In the genomic region with DNA sequence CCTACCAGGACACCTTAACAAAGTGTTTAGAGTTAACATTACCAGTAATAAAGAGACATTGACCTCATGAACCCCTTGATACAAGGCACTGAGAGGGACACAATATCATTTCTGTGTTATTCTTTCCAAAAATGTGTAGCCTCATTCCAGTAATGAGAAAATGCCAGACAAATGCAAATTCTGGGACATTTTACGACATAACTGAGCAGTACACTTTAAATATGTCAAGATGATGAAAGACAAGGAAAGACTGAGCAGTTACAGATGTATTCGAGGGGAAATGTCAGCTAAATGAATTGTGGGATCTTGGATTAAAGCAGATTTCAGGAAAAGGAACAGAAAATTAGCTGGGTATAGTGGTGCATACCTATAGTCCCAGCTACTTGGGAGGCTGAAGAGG, we compare ENCODE assay signal across 25 cellular contexts.
DNase-seq lines count a peak whose midpoint lies in the region; ATAC-seq and TF ChIP-seq lines count a peak whose summit lies in the region.
"Had no signal": no experiment of that assay in that cellular context is flagged by ENCODE, and none has a peak within 500 bp of the region (broad histone marks: within the 10 kb centered on the region; RNA-seq: fewer than 3 reads in every experiment).

No MANE protein-coding gene starts in this region.

- no peak overlapping the region for H2BK5ac ChIP-seq in mesenchymal stem cell (ENCODE audit: low read depth, low read length, poor library complexity, severe bottlenecking)

- H3K4me2 ChIP-seq in mesenchymal stem cell (ENCODE audit: low read length, poor library complexity, severe bottlenecking), result no peak overlapping the region
- H3K4me2 ChIP-seq: hepatocyte, smooth muscle cell had no signal

- peaks cover 21% of the 10 kb centered on the region for H3K4me1 Mint-ChIP-seq in Caco-2 (ENCODE audit: low read depth, unreplicated experiment)
- peaks cover 28% of the 10 kb centered on the region for H3K4me1 Mint-ChIP-seq in chondrocyte (ENCODE audit: low read depth)
- H3K4me1 Mint-ChIP-seq: CD14-positive monocyte, naive B cell had no signal

- H3K18ac ChIP-seq in mesenchymal stem cell (ENCODE audit: low read depth in 1 of 2, low read length in 2 of 2), result no peak overlapping the region

- H3K79me1 ChIP-seq in mesenchymal stem cell (replicated peaks; ENCODE audit: low read length, poor library complexity, severe bottlenecking), result no peaks in the 10 kb centered on the region

- ATAC-seq in GM19467 (IDR thresholded peaks at IDR 0.05; ENCODE audit: unreplicated experiment) (no peak), HG02981 (IDR thresholded peaks at IDR 0.05; ENCODE audit: unreplicated experiment) (no peak), HG03457 (IDR thresholded peaks at IDR 0.05; ENCODE audit: unreplicated experiment) (no peak)
- ATAC-seq: activated CD8-positive, alpha-beta T cell treated with anti-CD3 and anti-CD28 coated beads, Interleukin-2, amount 10 ng/mL, durations not matched to agents 7 days and 5 days; left lung had no signal

- H3K27ac ChIP-seq in mesenchymal stem cell (ENCODE audit: low read length, poor library complexity, severe bottlenecking), result no peak overlapping the region
- H3K27ac ChIP-seq: GM23248, hepatocyte, left lung had no signal

- H2BK12ac ChIP-seq in mesenchymal stem cell (ENCODE audit: low read length in 2 of 2), result no peak overlapping the region

- no peaks in the 10 kb centered on the region for H3K36me3 ChIP-seq in Caco-2 (ENCODE audit: control insufficient read depth, insufficient read depth, low read length)
- H3K36me3 ChIP-seq in mesenchymal stem cell (ENCODE audit: control insufficient read depth in 1 of 2, insufficient read depth in 2 of 2, low read depth in 1 of 2, low read length in 2 of 2), result peaks cover 0 to 13% of the 10 kb centered on the region in 2 experiments
- H3K36me3 ChIP-seq: left lung had no signal

- H3K4ac ChIP-seq in mesenchymal stem cell (ENCODE audit: low read depth in 1 of 2, low read length in 2 of 2), result no peak overlapping the region

- peak overlapping the region; percentile 22 for H3K27ac Mint-ChIP-seq in Caco-2 (ENCODE audit: unreplicated experiment)
- peak overlapping the region; percentile 34 for H3K27ac Mint-ChIP-seq in chondrocyte (ENCODE audit: unreplicated experiment)
- H3K27ac Mint-ChIP-seq: activated CD8-positive, alpha-beta T cell treated with anti-CD3 and anti-CD28 coated beads, Interleukin-2, amount 10 ng/mL, durations not matched to agents 7 days and 5 days; activated T-cell treated with anti-CD3 and anti-CD28 coated beads, Interleukin-2, amount 50 U/mL, for 24 hours; CD14-positive monocyte; naive B cell had no signal

- BruUV-seq in Caco-2 (replicated peaks; lab: Mats Ljungman, UMichigan), result no TSS peak

- TF ChIP-seq CTCF in Caco-2 (IDR thresholded peaks at IDR 0.05; ENCODE audit: insufficient read depth in 1 of 2, low read depth in 1 of 2, low read length in 1 of 2, severe bottlenecking in 1 of 2, unreplicated experiment in 1 of 2) (no peak), chondrocyte (IDR thresholded peaks at IDR 0.05) (no peak)

- CTCF ChIA-PET in Caco-2 (lab: Charles Lee), result no interaction called here

- no peak overlapping the region for H2AK5ac ChIP-seq in mesenchymal stem cell (ENCODE audit: low read length, severe bottlenecking)

- H3K36me3 Mint-ChIP-seq in Caco-2 (ENCODE audit: insufficient read depth, unreplicated experiment) (peaks cover 8% of the 10 kb centered on the region), chondrocyte (ENCODE audit: low read depth) (no peaks in the 10 kb centered on the region)

- no peak overlapping the region for H3K23ac ChIP-seq in mesenchymal stem cell (ENCODE audit: low read length in 2 of 2)

- H3K27me3 Mint-ChIP-seq in Caco-2 (ENCODE audit: insufficient read depth, unreplicated experiment), result no peaks in the 10 kb centered on the region
- no peaks in the 10 kb centered on the region for H3K27me3 Mint-ChIP-seq in chondrocyte (ENCODE audit: low read depth)
- H3K27me3 Mint-ChIP-seq: activated T-cell treated with anti-CD3 and anti-CD28 coated beads, Interleukin-2, amount 50 U/mL, for 24 hours; naive B cell had no signal

- H3K27me3 ChIP-seq in Caco-2 (replicated peaks; ENCODE audit: control insufficient read depth, insufficient read depth, low read length), result no peaks in the 10 kb centered on the region
- no peaks in the 10 kb centered on the region for H3K27me3 ChIP-seq in mesenchymal stem cell (ENCODE audit: control insufficient read depth in 1 of 2, insufficient read depth in 1 of 2, low read length in 2 of 2)
- H3K27me3 ChIP-seq: hepatocyte, left lung had no signal

- no peak overlapping the region for H4K8ac ChIP-seq in mesenchymal stem cell (ENCODE audit: low read length)

- POLR2A ChIA-PET in Caco-2 (lab: Charles Lee), result no interaction called here

- no peak overlapping the region for H2AFZ ChIP-seq in mesenchymal stem cell (ENCODE audit: low read depth, low read length)
- H2AFZ ChIP-seq: GM23248, hepatocyte had no signal

- no peak overlapping the region for H2BK120ac ChIP-seq in mesenchymal stem cell (ENCODE audit: low read depth, low read length)

- intact Hi-C loops in Caco-2 (cut with micrococcal nuclease; ENCODE audit: unreplicated experiment), result no loop called here

- H3K9me3 Mint-ChIP-seq in Caco-2 (ENCODE audit: unreplicated experiment) (no peaks in the 10 kb centered on the region), chondrocyte (ENCODE audit: low read depth) (no peaks in the 10 kb centered on the region)
- H3K9me3 Mint-ChIP-seq: activated T-cell treated with anti-CD3 and anti-CD28 coated beads, Interleukin-2, amount 50 U/mL, for 24 hours; CD14-positive monocyte; naive B cell had no signal

- H3K4me1 ChIP-seq in Caco-2 (peaks cover 15% of the 10 kb centered on the region), mesenchymal stem cell (ENCODE audit: control insufficient read depth, insufficient read depth, low read depth, low read length) (no peaks in the 10 kb centered on the region)
- H3K4me1 ChIP-seq: left lung had no signal

- WGBS in mesenchymal stem cell, result 46% methylated on average over 2 of the region's 2 CpGs

- H4K91ac ChIP-seq in mesenchymal stem cell (ENCODE audit: low read length), result no peak overlapping the region

- no peak overlapping the region for H3K14ac ChIP-seq in mesenchymal stem cell (ENCODE audit: low read length in 2 of 2)

- no peak overlapping the region for H3K4me3 Mint-ChIP-seq in Caco-2 (ENCODE audit: unreplicated experiment)
- no peak overlapping the region for H3K4me3 Mint-ChIP-seq in chondrocyte (ENCODE audit: unreplicated experiment)
- H3K4me3 Mint-ChIP-seq: activated CD8-positive, alpha-beta T cell treated with anti-CD3 and anti-CD28 coated beads, Interleukin-2, amount 10 ng/mL, durations not matched to agents 7 days and 5 days; activated T-cell treated with anti-CD3 and anti-CD28 coated beads, Interleukin-2, amount 50 U/mL, for 24 hours; CD14-positive monocyte; naive B cell had no signal

- H3K9me3 ChIP-seq in Caco-2, result no peaks in the 10 kb centered on the region
- no peaks in the 10 kb centered on the region for H3K9me3 ChIP-seq in mesenchymal stem cell (ENCODE audit: control insufficient read depth, low read length)
- H3K9me3 ChIP-seq: left lung had no signal

- H3K9ac ChIP-seq in mesenchymal stem cell (ENCODE audit: low read length), result no peak overlapping the region
- H3K9ac ChIP-seq: GM23248 had no signal

- H3K4me3 ChIP-seq in Caco-2 (ENCODE audit: low read depth, low read length), result no peak overlapping the region
- H3K4me3 ChIP-seq in mesenchymal stem cell (ENCODE audit: insufficient read depth in 1 of 2, low read depth in 1 of 2, low read length in 2 of 2), result no peak overlapping the region
- H3K4me3 ChIP-seq: GM23248, hepatocyte, left lung, smooth muscle cell had no signal

- DNase-seq in Caco-2 (no peak), OCI-M1 (lab: John Stamatoyannopoulos, UW) (peak; percentile 12), chondrocyte (ENCODE audit: low spot score) (no peak), mesenchymal stem cell (peak; percentile 10), amniotic stem cell (lab: John Stamatoyannopoulos, UW) (no peak)
- DNase-seq: ACHN; activated CD4-positive, alpha-beta T cell treated with anti-CD3 and anti-CD28 coated beads for 1 hour; activated CD8-positive, alpha-beta T cell treated with anti-CD3 and anti-CD28 coated beads, Interleukin-2, amount 10 ng/mL, durations not matched to agents 7 days and 5 days; activated T-cell treated with anti-CD3 and anti-CD28 coated beads, Interleukin-2, amount 50 U/mL, for 24 hours; amygdala; cortex of kidney; GM23248; KBM-7; left lung; naive B cell; NCI-H1436; NCI-H446 treated with DMSO at 0.1 percent for 48 hours; SHP77; T-helper 1 cell had no signal

- H2BK15ac ChIP-seq in mesenchymal stem cell (ENCODE audit: low read depth, poor library complexity, severe bottlenecking), result no peak overlapping the region

Comparison
In these comparisons a context has a peak if more than half of its experiments do, and no peak if none do; other contexts are left out.
1. DNase-seq: peak in OCI-M1 (single experiment) and mesenchymal stem cell (single experiment); none in Caco-2 (0 of 2), chondrocyte (single experiment) and amniotic stem cell (single experiment).